8 cellular contexts compared by ENCODE assay signal in genomic region chr7:16754869-16755317, GRCh38. TPM values are rescaled to one million over a fixed set of nuclear protein-coding genes. Genes with fewer than 3 reads are reported as not detected.
DNase-seq lines count a peak whose midpoint lies in the region; ATAC-seq and TF ChIP-seq lines count a peak whose summit lies in the region.

No MANE protein-coding gene starts in this region.

- peak overlapping the region; percentile 57 for H3K27ac ChIP-seq in epithelial cell of prostate
- peak overlapping the region; percentile 58 to 65 for H3K27ac ChIP-seq in prostate gland

- in situ Hi-C loops in HAP-1 (cut with MboI; ENCODE audit: low sequenced_read_pairs), result no loop called here

- H3K9me3 ChIP-seq in HAP-1 (no peaks in the 10 kb centered on the region), prostate gland (no peaks in the 10 kb centered on the region)

- no peak for TF ChIP-seq CTCF in prostate gland (IDR thresholded peaks at IDR 0.05)

- WGBS in prostate gland, result 39% methylated on average over 5 of the region's 5 CpGs

- H3K4me3 ChIP-seq in HAP-1 (peak overlapping the region; percentile 73), prostate gland (peak overlapping the region in 1 of 2 donors; percentile 64)

- DNase-seq in HAP-1 (ENCODE audit: low spot score in 2 of 2) (no peak), OCI-M1 (lab: John Stamatoyannopoulos, UW) (peak; percentile 44), epithelial cell of prostate (ENCODE audit: low read depth, low spot score) (no peak), prostate gland (ENCODE audit: low spot score) (no peak), NCI-H1092 treated with DMSO at 0.1 percent for 48 hours (lab: John Stamatoyannopoulos, UW) (no peak)
- no peak for DNase-seq in activated CD4-positive, alpha-beta T cell treated with anti-CD3 and anti-CD28 coated beads, Interleukin-2, amount 50 U/mL, for 4 hours

- H3K27me3 ChIP-seq in HAP-1 (ENCODE audit: low read depth) (no peaks in the 10 kb centered on the region), prostate gland (replicated peaks; ENCODE audit: insufficient read depth) (no peaks in the 10 kb centered on the region)

- no peak for TF ChIP-seq POLR2A in prostate gland (IDR thresholded peaks at IDR 0.05)

- ATAC-seq in HG02938 (IDR thresholded peaks at IDR 0.05; ENCODE audit: unreplicated experiment) (no peak), HG03175 (IDR thresholded peaks at IDR 0.05; ENCODE audit: unreplicated experiment) (no peak)

- no peaks in the 10 kb centered on the region for H3K36me3 ChIP-seq in HAP-1 (replicated peaks)
- H3K36me3 ChIP-seq in prostate gland, result no peaks in the 10 kb centered on the region

- intact Hi-C loops in prostate gland (cut with DNase I), result no loop called here

- H3K4me1 ChIP-seq in HAP-1, result peaks cover 27% of the 10 kb centered on the region
- no peaks in the 10 kb centered on the region for H3K4me1 ChIP-seq in prostate gland (replicated peaks)

RNA-seq across cellular contexts. Expression of gene TSPAN13, which starts 1.3 kb away (rescaled TPM):
- 10 to 100 TPM; 21.8 to 43.7 TPM for total RNA-seq in prostate gland

RNA-seq across cellular contexts. Expression of gene AGR2, which starts 49.9 kb away (rescaled TPM):
- total RNA-seq in prostate gland, result 100 to 1,000 TPM in 1 of 2 donors, 10 to 100 TPM in 1; 74.6 to 290 TPM
